In genomic region chr1:25767437-25767770, GRCh38 we compare ENCODE assay signal across 26 cellular contexts.
"Had no signal": no experiment of that assay in that cellular context is flagged by ENCODE, and none has a peak within 500 bp of the region (broad histone marks: within the 10 kb centered on the region; RNA-seq: fewer than 3 reads in every experiment).

No MANE protein-coding gene starts in this region.

- H3K9me3 Mint-ChIP-seq: effector memory CD8-positive, alpha-beta T cell; immature natural killer cell; mesothelial cell of epicardium; naive B cell; neural progenitor cell; stimulated activated naive CD8-positive, alpha-beta T cell treated with anti-CD3 and anti-CD28 coated beads, Interleukin-15, Interleukin-2, amounts not matched to agents 100 ng/mL and 50 ng/mL, for 24 hours; T-helper 2 cell treated with Interferon-gamma antibody and Interleukin-4, amounts not matched to agents 5 μg/mL and 100 μg/mL, for 36 hours had no signal

- H3K36me3 Mint-ChIP-seq: mesothelial cell of epicardium, naive B cell, neural progenitor cell had no signal

- H3K27ac ChIP-seq: coronary artery, neural progenitor cell, right lobe of liver, thoracic aorta had no signal

- DNase-seq: activated CD4-positive, alpha-beta T cell treated with anti-CD3 and anti-CD28 coated beads for 36 hours; activated CD4-positive, CD25-positive, alpha-beta regulatory T cell; activated CD8-positive, alpha-beta memory T cell treated with anti-CD3 and anti-CD28 coated beads, Interleukin-2, amount 10 ng/mL, durations not matched to agents 7 days and 5 days; activated CD8-positive, alpha-beta T cell treated with anti-CD3 and anti-CD28 coated beads, Interleukin-2, amount 10 ng/mL, durations not matched to agents 7 days and 5 days; activated effector memory CD4-positive, alpha-beta T cell treated with Interleukin-2 at 50 U/mL for 16 hours; activated naive CD4-positive, alpha-beta T cell treated with Interleukin-2 at 50 U/mL for 16 hours; effector memory CD8-positive, alpha-beta T cell; foreskin fibroblast; immature natural killer cell; kidney; left colon; mammary epithelial cell; naive B cell; stimulated activated CD4-positive, alpha-beta T cell treated with anti-CD3 and anti-CD28 coated beads, Interleukin-2, amount 100 ng/mL, for 48 hours; T-helper 1 cell; trophoblast cell had no signal

- H3K4me3 Mint-ChIP-seq: activated CD4-positive, alpha-beta T cell treated with anti-CD3 and anti-CD28 coated beads for 36 hours; activated CD8-positive, alpha-beta memory T cell treated with anti-CD3 and anti-CD28 coated beads, Interleukin-2, amount 10 ng/mL, durations not matched to agents 7 days and 5 days; activated CD8-positive, alpha-beta T cell treated with anti-CD3 and anti-CD28 coated beads, Interleukin-2, amount 10 ng/mL, durations not matched to agents 7 days and 5 days; effector memory CD8-positive, alpha-beta T cell; immature natural killer cell; mesothelial cell of epicardium; naive B cell; neural progenitor cell; stimulated activated naive CD8-positive, alpha-beta T cell treated with anti-CD3 and anti-CD28 coated beads, Interleukin-15, Interleukin-2, amounts not matched to agents 100 ng/mL and 50 ng/mL, for 24 hours; T-helper 2 cell treated with Interferon-gamma antibody and Interleukin-4, amounts not matched to agents 5 μg/mL and 100 μg/mL, for 36 hours had no signal

- H3K9me3 ChIP-seq: heart left ventricle, right lobe of liver, thoracic aorta had no signal

- H3K27me3 ChIP-seq: dorsolateral prefrontal cortex, heart left ventricle, neural progenitor cell, right lobe of liver had no signal

- H3K4me3 ChIP-seq: coronary artery, dorsolateral prefrontal cortex, heart left ventricle, neural progenitor cell, right lobe of liver, thoracic aorta had no signal

- H3K27ac Mint-ChIP-seq: activated CD4-positive, alpha-beta T cell treated with anti-CD3 and anti-CD28 coated beads for 36 hours; activated CD8-positive, alpha-beta memory T cell treated with anti-CD3 and anti-CD28 coated beads, Interleukin-2, amount 10 ng/mL, durations not matched to agents 7 days and 5 days; activated CD8-positive, alpha-beta T cell treated with anti-CD3 and anti-CD28 coated beads, Interleukin-2, amount 10 ng/mL, durations not matched to agents 7 days and 5 days; effector memory CD8-positive, alpha-beta T cell; immature natural killer cell; mesothelial cell of epicardium; naive B cell; neural progenitor cell; stimulated activated naive CD8-positive, alpha-beta T cell treated with anti-CD3 and anti-CD28 coated beads, Interleukin-15, Interleukin-2, amounts not matched to agents 100 ng/mL and 50 ng/mL, for 24 hours; T-helper 2 cell treated with Interferon-gamma antibody and Interleukin-4, amounts not matched to agents 5 μg/mL and 100 μg/mL, for 36 hours had no signal

- FAIRE-seq: endothelial cell of umbilical vein, kidney had no signal

- H3K36me3 ChIP-seq: neural progenitor cell, right lobe of liver had no signal

- H3K27me3 Mint-ChIP-seq: activated CD4-positive, alpha-beta T cell treated with anti-CD3 and anti-CD28 coated beads for 36 hours; activated CD8-positive, alpha-beta memory T cell treated with anti-CD3 and anti-CD28 coated beads, Interleukin-2, amount 10 ng/mL, durations not matched to agents 7 days and 5 days; effector memory CD8-positive, alpha-beta T cell had no signal

- ATAC-seq: activated CD4-positive, alpha-beta T cell treated with anti-CD3 and anti-CD28 coated beads for 36 hours; activated CD8-positive, alpha-beta memory T cell treated with anti-CD3 and anti-CD28 coated beads, Interleukin-2, amount 10 ng/mL, durations not matched to agents 7 days and 5 days; effector memory CD8-positive, alpha-beta T cell; left colon had no signal
